In genomic region chr3:11719406-11720219, GRCh38 we compare ENCODE assay signal across 8 cellular contexts.
DNase-seq lines count a peak whose midpoint lies in the region; ATAC-seq and TF ChIP-seq lines count a peak whose summit lies in the region.

No MANE protein-coding gene starts in this region.

- H3K79me2 ChIP-seq in SU-DHL-6 (ENCODE audit: insufficient read depth, low read length), result peaks cover 16% of the 10 kb centered on the region; the same call in 1 of the 2 replicates

- intact Hi-C loops in heart right ventricle (cut with DNase I) (loop anchor here in 3 of 10 donors (5.0 to 10.0 kb wide), 3 partner anchors 55 to 62 kb away; no protein-coding TSS in a partner anchor), posterior cingulate gyrus (cut with DNase I) (loop anchor here (5.0 kb wide), 1 partner anchor 128 kb away; the partner anchor contains the start of gene TAMM41), upper lobe of right lung (cut with DNase I) (no loop called here)

- H3K9me3 ChIP-seq in SU-DHL-6 (ENCODE audit: insufficient read depth, low read length) (no peaks in the 10 kb centered on the region), heart right ventricle (no peaks in the 10 kb centered on the region), upper lobe of right lung (no peaks in the 10 kb centered on the region)

- H3K36me3 ChIP-seq in SU-DHL-6 (ENCODE audit: low read length) (no peaks in the 10 kb centered on the region), heart right ventricle (no peaks in the 10 kb centered on the region), upper lobe of right lung (no peaks in the 10 kb centered on the region)

- H3K9ac ChIP-seq in SU-DHL-6 (ENCODE audit: low read length), result peak overlapping the region; percentile 70

- peak; percentile 71 for ATAC-seq in GM21526 (IDR thresholded peaks at IDR 0.05; ENCODE audit: low FRiP score, unreplicated experiment)
- peak; percentile 60 to 87 (median 72) for ATAC-seq in heart right ventricle
- peak; percentile 93 for ATAC-seq in upper lobe of right lung

- H3K27ac ChIP-seq in SU-DHL-6 (ENCODE audit: low read depth, low read length), result no peak overlapping the region
- H3K27ac ChIP-seq in heart right ventricle, result peak overlapping the region; percentile 84 to 98 (median 93)
- H3K27ac ChIP-seq in upper lobe of right lung, result peak overlapping the region; percentile 93

- WGBS in heart right ventricle, 2 donors, result 0 to 1% methylated on average over 63 to 104 of the region's 105 CpGs

- peaks cover 0 to 32% (median 25%) of the 10 kb centered on the region in 9 donors for H3K4me1 ChIP-seq in heart right ventricle
- H3K4me1 ChIP-seq in upper lobe of right lung, result no peaks in the 10 kb centered on the region

- peaks cover 19% of the 10 kb centered on the region for H3F3A ChIP-seq in SU-DHL-6 (ENCODE audit: insufficient read depth)

- no peaks in the 10 kb centered on the region for H3K9me2 ChIP-seq in SU-DHL-6 (replicated peaks; ENCODE audit: insufficient read depth, low read length)

- DNase-seq in DMS114 treated with DMSO at 0.1 percent for 48 hours (lab: John Stamatoyannopoulos, UW; ENCODE audit: unreplicated experiment) (peak; percentile 42), HuH-7.5 (ENCODE audit: low spot score) (peak; percentile 95), amniotic epithelial cell (ENCODE audit: low read depth) (peak; percentile 56), heart right ventricle (peak; percentile 67 to 73), posterior cingulate gyrus (peak; percentile 46 to 97 (median 76)), upper lobe of right lung (peak; percentile 97)

- H4K20me1 ChIP-seq in SU-DHL-6 (ENCODE audit: low read depth, low read length), result peaks cover 10% of the 10 kb centered on the region; the same call in 1 of the 2 replicates

- H2AFZ ChIP-seq in SU-DHL-6 (ENCODE audit: low read depth, low read length, severe bottlenecking), result peak overlapping the region; percentile 81

- H3K4me3 ChIP-seq in SU-DHL-6 (ENCODE audit: insufficient read depth, low read length, poor library complexity, severe bottlenecking), result peak overlapping the region; percentile 67
- H3K4me3 ChIP-seq in heart right ventricle, result peak overlapping the region; percentile 78 to 93 (median 88)
- peak overlapping the region; percentile 91 for H3K4me3 ChIP-seq in upper lobe of right lung

- H3K4me2 ChIP-seq in SU-DHL-6 (ENCODE audit: low read depth, low read length, poor library complexity, severe bottlenecking), result peak overlapping the region; percentile 54

- TF ChIP-seq CTCF in SU-DHL-6 (IDR thresholded peaks at IDR 0.05; ENCODE audit: insufficient read depth, low read length, poor library complexity, severe bottlenecking) (no peak), heart right ventricle (IDR thresholded peaks at IDR 0.05) (no peak), upper lobe of right lung (IDR thresholded peaks at IDR 0.05) (no peak)

- no peaks in the 10 kb centered on the region for H3K27me3 ChIP-seq in SU-DHL-6 (ENCODE audit: low read length)
- H3K27me3 ChIP-seq in heart right ventricle, result peaks cover 0 to 13% (median 0%) of the 10 kb centered on the region in 7 donors
- H3K27me3 ChIP-seq in upper lobe of right lung, result no peaks in the 10 kb centered on the region

Comparison
In these comparisons a context has a peak if more than half of its experiments do, and no peak if none do; other contexts are left out.
1. DNase-seq: peak in every context shown above with its lines; median percentile 97 in upper lobe of right lung; 95 in HuH-7.5; 76 in posterior cingulate gyrus; 70 in heart right ventricle; 56 in amniotic epithelial cell; 42 in DMS114 treated with DMSO at 0.1 percent for 48 hours.